Comparison of ENCODE assay signal across 25 cellular contexts in the genomic region with DNA sequence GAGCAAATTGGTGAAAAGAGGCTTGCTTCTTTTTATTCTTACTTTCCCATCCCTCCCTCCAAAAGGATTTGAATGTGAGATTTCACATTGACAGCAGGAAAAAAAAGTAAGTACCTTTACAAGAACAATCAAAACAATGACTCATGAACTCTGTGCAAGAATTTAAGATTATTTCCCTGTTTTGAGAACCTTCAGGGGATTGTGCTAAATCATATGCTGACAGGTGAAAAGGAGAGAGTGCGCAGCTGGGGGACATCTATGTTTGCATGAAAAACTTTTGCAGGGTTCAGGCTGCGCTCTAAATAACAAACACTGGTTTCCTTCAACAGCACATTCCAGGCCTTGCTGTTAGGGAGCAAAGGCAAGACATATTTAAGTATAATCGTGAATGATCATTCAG. TPM values are rescaled to one million over a fixed set of nuclear protein-coding genes. Genes with fewer than 3 reads are reported as not detected.
DNase-seq lines count a peak whose midpoint lies in the region; ATAC-seq and TF ChIP-seq lines count a peak whose summit lies in the region.
"Had no signal": no experiment of that assay in that cellular context is flagged by ENCODE, and none has a peak within 500 bp of the region (broad histone marks: within the 10 kb centered on the region; RNA-seq: fewer than 3 reads in every experiment).

No MANE protein-coding gene starts in this region.

- no peak overlapping the region for H2BK15ac ChIP-seq in mesenchymal stem cell (ENCODE audit: low read depth, poor library complexity, severe bottlenecking)

- no peak overlapping the region for H3K4me3 ChIP-seq in mesenchymal stem cell (ENCODE audit: insufficient read depth in 1 of 2, low read depth in 1 of 2, low read length in 2 of 2)
- H3K4me3 ChIP-seq in thoracic aorta, result no peak overlapping the region
- H3K4me3 ChIP-seq: colonic mucosa, heart right ventricle, ovary, skin epidermis had no signal

- H2AK5ac ChIP-seq in mesenchymal stem cell (ENCODE audit: low read length, severe bottlenecking), result no peak overlapping the region

- no peak overlapping the region for H3K23ac ChIP-seq in mesenchymal stem cell (ENCODE audit: low read length in 2 of 2)

- no peak overlapping the region for H2AFZ ChIP-seq in mesenchymal stem cell (ENCODE audit: low read depth, low read length)

- no peak overlapping the region for H3K14ac ChIP-seq in mesenchymal stem cell (ENCODE audit: low read length in 2 of 2)

- H3K4me2 ChIP-seq in mesenchymal stem cell (ENCODE audit: low read length, poor library complexity, severe bottlenecking), result no peak overlapping the region

- no peak overlapping the region for H2BK120ac ChIP-seq in mesenchymal stem cell (ENCODE audit: low read depth, low read length)

- H3K27me3 ChIP-seq in mesenchymal stem cell (ENCODE audit: control insufficient read depth in 1 of 2, insufficient read depth in 1 of 2, low read length in 2 of 2) (no peaks in the 10 kb centered on the region), thoracic aorta (replicated peaks; ENCODE audit: insufficient read depth) (no peaks in the 10 kb centered on the region)
- H3K27me3 ChIP-seq: colonic mucosa, heart right ventricle, ovary had no signal

- no peak for TF ChIP-seq CTCF in thoracic aorta (IDR thresholded peaks at IDR 0.05)

- WGBS in mesenchymal stem cell, result 24% methylated on average over 3 of the region's 3 CpGs

- H3K9me3 ChIP-seq in mesenchymal stem cell (ENCODE audit: control insufficient read depth, low read length) (no peaks in the 10 kb centered on the region), thoracic aorta (no peaks in the 10 kb centered on the region)
- H3K9me3 ChIP-seq: colonic mucosa, heart right ventricle, ovary had no signal

- ATAC-seq in esophagus mucosa (peak; percentile 33), thoracic aorta (ENCODE audit: insufficient number of reproducible peaks, low FRiP score, low read depth) (peak; percentile 10), GM19395 (IDR thresholded peaks at IDR 0.05; ENCODE audit: unreplicated experiment) (no peak), HG03439 (IDR thresholded peaks at IDR 0.05; ENCODE audit: unreplicated experiment) (no peak)
- ATAC-seq: activated T-cell treated with anti-CD3 and anti-CD28 coated beads, Interleukin-2, amount 50 U/mL, for 72 hours; heart right ventricle; naive thymus-derived CD4-positive, alpha-beta T cell; PC-3 had no signal

- H3K4ac ChIP-seq in mesenchymal stem cell (ENCODE audit: low read depth in 1 of 2, low read length in 2 of 2), result no peak overlapping the region

- H3K4me1 ChIP-seq in mesenchymal stem cell (ENCODE audit: control insufficient read depth, insufficient read depth, low read depth, low read length), result no peaks in the 10 kb centered on the region
- peaks cover 40 to 68% of the 10 kb centered on the region in 2 donors for H3K4me1 ChIP-seq in thoracic aorta (ENCODE audit: control insufficient read depth in 1 of 2, low read depth in 2 of 2)
- H3K4me1 ChIP-seq: colonic mucosa had no signal

- no peak overlapping the region for H3K9ac ChIP-seq in mesenchymal stem cell (ENCODE audit: low read length)

- no peak overlapping the region for H2BK12ac ChIP-seq in mesenchymal stem cell (ENCODE audit: low read length in 2 of 2)

- H4K91ac ChIP-seq in mesenchymal stem cell (ENCODE audit: low read length), result no peak overlapping the region

- H3K27ac ChIP-seq in mesenchymal stem cell (ENCODE audit: low read length, poor library complexity, severe bottlenecking) (peak overlapping the region; percentile 10), thoracic aorta (peak overlapping the region; percentile 64 to 78)
- H3K27ac ChIP-seq: colonic mucosa, heart right ventricle had no signal

- H3K79me1 ChIP-seq in mesenchymal stem cell (replicated peaks; ENCODE audit: low read length, poor library complexity, severe bottlenecking), result no peaks in the 10 kb centered on the region

- H2BK5ac ChIP-seq in mesenchymal stem cell (ENCODE audit: low read depth, low read length, poor library complexity, severe bottlenecking), result no peak overlapping the region

- no peak overlapping the region for H4K8ac ChIP-seq in mesenchymal stem cell (ENCODE audit: low read length)

- H3K36me3 ChIP-seq in mesenchymal stem cell (ENCODE audit: control insufficient read depth in 1 of 2, insufficient read depth in 2 of 2, low read depth in 1 of 2, low read length in 2 of 2) (no peaks in the 10 kb centered on the region), thoracic aorta (no peaks in the 10 kb centered on the region)
- H3K36me3 ChIP-seq: colonic mucosa, heart right ventricle, ovary had no signal

- H3K18ac ChIP-seq in mesenchymal stem cell (ENCODE audit: low read depth in 1 of 2, low read length in 2 of 2), result no peak overlapping the region

- peak; percentile 9 for DNase-seq in NCI-H69 (lab: John Stamatoyannopoulos, UW)
- DNase-seq in mesenchymal stem cell, result peak; percentile 18
- no peak for DNase-seq in thoracic aorta (ENCODE audit: low spot score)
- no peak for DNase-seq in NCI-H526 (lab: John Stamatoyannopoulos, UW)
- no peak for DNase-seq in HUDEP-2 (lab: John Stamatoyannopoulos, UW; ENCODE audit: unreplicated experiment in 76 of 76)
- DNase-seq: activated CD4-positive, alpha-beta T cell treated with anti-CD3 and anti-CD28 coated beads for 1 hour; activated T-cell treated with anti-CD3 and anti-CD28 coated beads, Interleukin-2, amount 50 U/mL, for 72 hours; CD4-positive, alpha-beta memory T cell; colonic mucosa; DMS153; endodermal cell; heart right ventricle; immature natural killer cell; naive thymus-derived CD4-positive, alpha-beta T cell; NCI-H146; NCI-H2171 treated with DMSO at 0.1 percent for 48 hours; NCI-H82; PC-3; SHP77 treated with DMSO at 0.1 percent for 48 hours; stimulated activated naive CD4-positive, alpha-beta T cell had no signal

RNA-seq across cellular contexts. Expression of a gene that starts 27.3 kb away (rescaled TPM):
- 1.9 TPM for total RNA-seq in esophagus mucosa
- 0.70 TPM for polyA plus RNA-seq in mesenchymal stem cell (2013, experiment 1 of 2)
- 0.81 TPM for polyA plus RNA-seq in mesenchymal stem cell (2013, experiment 2 of 2)
- 100 to 1,000 TPM in 1 of 2 donors, 10 to 100 TPM in 1; 92.3 to 120 TPM for total RNA-seq in thoracic aorta
- total RNA-seq: activated T-cell treated with anti-CD3 and anti-CD28 coated beads, Interleukin-2, amount 50 U/mL, for 72 hours; CD4-positive, alpha-beta memory T cell; PC-3 had no signal
- polyA plus RNA-seq: CD4-positive, alpha-beta memory T cell; immature natural killer cell; naive thymus-derived CD4-positive, alpha-beta T cell had no signal

Comparison
In these comparisons a context has a peak if more than half of its experiments do, and no peak if none do; other contexts are left out.
1. DNase-seq: peak in NCI-H69 (single experiment) and mesenchymal stem cell (single experiment); none in thoracic aorta (single experiment), NCI-H526 (0 of 2) and HUDEP-2 (0 of 76).
2. ATAC-seq: peak in esophagus mucosa (single experiment) and thoracic aorta (single experiment); none in GM19395 (single experiment) and HG03439 (single experiment).
3. RNA of a gene that starts 27.3 kb away (total RNA-seq): 92.3 to 120 TPM in thoracic aorta; 1.9 TPM in esophagus mucosa (single experiment); every median in the first group is over 10 times any median in the second.